ENCODE assay signal across 14 cellular contexts in the genomic region with DNA sequence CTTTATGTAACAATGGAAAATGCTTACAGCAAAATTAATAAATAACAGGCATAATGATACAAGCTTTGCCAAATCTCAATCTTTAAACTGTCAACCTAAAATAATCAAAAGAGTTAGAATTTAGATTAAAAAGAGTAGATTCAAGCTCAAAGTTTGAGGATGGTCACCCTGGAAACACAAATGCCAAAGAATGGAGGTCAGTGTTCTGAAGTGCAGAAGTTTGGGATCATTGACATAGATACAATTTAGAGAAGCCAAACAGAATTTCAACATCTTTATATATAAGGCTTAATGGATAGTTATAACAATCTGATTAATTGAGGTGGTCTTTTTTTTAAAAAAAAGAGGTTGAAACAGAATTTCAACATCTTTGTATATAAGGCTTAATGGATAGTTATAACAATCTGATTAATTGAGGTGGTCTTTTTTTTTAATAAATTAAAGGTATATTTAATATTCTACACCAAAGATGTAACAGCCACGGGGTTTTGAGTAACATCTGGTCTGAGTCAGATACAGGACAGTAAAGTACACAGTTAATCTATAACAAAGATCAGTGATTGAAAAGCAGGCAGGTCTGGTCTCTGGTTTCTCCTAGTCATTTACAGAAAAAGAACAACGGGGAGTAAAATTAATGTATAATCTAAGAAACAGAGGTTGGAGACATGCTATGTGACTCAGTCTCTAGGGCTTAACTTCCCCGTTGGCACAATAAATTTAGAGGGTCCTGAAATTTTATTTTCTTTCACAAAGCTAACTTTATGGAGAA.
DNase-seq lines count a peak whose midpoint lies in the region; ATAC-seq and TF ChIP-seq lines count a peak whose summit lies in the region.
"Had no signal": no experiment of that assay in that cellular context is flagged by ENCODE, and none has a peak within 500 bp of the region (broad histone marks: within the 10 kb centered on the region; RNA-seq: fewer than 3 reads in every experiment).

No MANE protein-coding gene starts in this region.

- intact Hi-C loops in heart right ventricle (cut with DNase I), result no loop called here

- no peaks in the 10 kb centered on the region for H3K27me3 ChIP-seq in heart right ventricle

- 73 to 85% methylated on average over 3 of the region's 3 CpGs for WGBS in heart right ventricle, 2 donors

- no peak overlapping the region for H3K27ac ChIP-seq in heart right ventricle
- H3K27ac ChIP-seq: GM23248 had no signal

- no peaks in the 10 kb centered on the region for H3K9me3 ChIP-seq in heart right ventricle

- no peak for TF ChIP-seq CTCF in heart right ventricle (IDR thresholded peaks at IDR 0.05)

- DNase-seq in kidney glomerular epithelial cell (lab: John Stamatoyannopoulos, UW), result peak; percentile 74
- no peak for DNase-seq in NCI-H2029 (lab: John Stamatoyannopoulos, UW)
- DNase-seq in heart right ventricle, result no peak
- no peak for DNase-seq in SKM-1 (lab: John Stamatoyannopoulos, UW; ENCODE audit: unreplicated experiment)
- no peak for DNase-seq in cerebellum (ENCODE audit: low spot score)
- DNase-seq: activated CD4-positive, alpha-beta T cell treated with anti-CD3 and anti-CD28 coated beads, Interleukin-2, amount 10 ng/mL, durations not matched to agents 24 days and 14 days; GM23248; NCI-H1930; stimulated activated CD4-positive, alpha-beta T cell treated with anti-CD3 and anti-CD28 coated beads, Interleukin-2, amount 100 ng/mL, for 24 hours; stimulated activated naive B cell treated with anti-CD40 and anti-IgM and Interleukin-4, amounts not matched to agents 10 μg/mL and 1 μg/mL and 100 μg/mL, for 72 hours; T-helper 1 cell had no signal

- H3K4me3 ChIP-seq in heart right ventricle, result no peak overlapping the region
- H3K4me3 ChIP-seq: GM23248 had no signal

- no peaks in the 10 kb centered on the region for H3K4me1 ChIP-seq in heart right ventricle

- ATAC-seq in GM19023 (IDR thresholded peaks at IDR 0.05; ENCODE audit: unreplicated experiment) (peak; percentile 96), HG02588 (IDR thresholded peaks at IDR 0.05; ENCODE audit: unreplicated experiment) (peak; percentile 95), HG03175 (IDR thresholded peaks at IDR 0.05; ENCODE audit: unreplicated experiment) (peak; percentile 99), heart right ventricle (no peak)
- ATAC-seq: stimulated activated naive B cell treated with anti-CD40 and anti-IgM and Interleukin-4, amounts not matched to agents 10 μg/mL and 1 μg/mL and 100 μg/mL, for 72 hours had no signal

- H3K36me3 ChIP-seq in heart right ventricle, result no peaks in the 10 kb centered on the region

Comparison
In these comparisons a context has a peak if more than half of its experiments do, and no peak if none do; other contexts are left out.
1. ATAC-seq: peak in GM19023 (single experiment), HG02588 (single experiment) and HG03175 (single experiment); none in heart right ventricle (0 of 8).